ENCODE assay signal across 17 cellular contexts in genomic region chr1:168134132-168135041, GRCh38. TPM values are rescaled to one million over a fixed set of nuclear protein-coding genes. Genes with fewer than 3 reads are reported as not detected.
DNase-seq lines count a peak whose midpoint lies in the region; ATAC-seq and TF ChIP-seq lines count a peak whose summit lies in the region.
"Had no signal": no experiment of that assay in that cellular context is flagged by ENCODE, and none has a peak within 500 bp of the region (broad histone marks: within the 10 kb centered on the region; RNA-seq: fewer than 3 reads in every experiment).

No MANE protein-coding gene starts in this region.

- H3K4me3 ChIP-seq in ACC112 (ENCODE audit: low read depth, low read length) (peak overlapping the region; percentile 77; the same call in 1 of the 2 replicates), astrocyte of the cerebellum (ENCODE audit: low read depth, low read length) (peak overlapping the region; percentile 78), trophoblast cell (ENCODE audit: low read depth, low read length) (no peak overlapping the region)
- H3K4me3 ChIP-seq: GM12878 had no signal

- no peaks in the 10 kb centered on the region for H3K27me3 ChIP-seq in ACC112 (ENCODE audit: insufficient read depth, low read length)
- H3K27me3 ChIP-seq in trophoblast cell (ENCODE audit: insufficient read depth, low read length), result no peaks in the 10 kb centered on the region
- H3K27me3 ChIP-seq: brain microvascular endothelial cell, gastroesophageal sphincter had no signal

- no peak overlapping the region for H2BK5ac ChIP-seq in trophoblast cell (ENCODE audit: low read depth, low read length, poor library complexity)

- H3K27ac ChIP-seq in ACC112 (ENCODE audit: low read depth, low read length) (no peak overlapping the region), trophoblast cell (ENCODE audit: low read depth, low read length) (no peak overlapping the region)
- H3K27ac ChIP-seq: brain microvascular endothelial cell, transverse colon had no signal

- peaks cover 15% of the 10 kb centered on the region for H3K36me3 Mint-ChIP-seq in mesothelial cell of epicardium
- peaks cover 0 to 11% (median 0%) of the 10 kb centered on the region in 3 donors for H3K36me3 Mint-ChIP-seq in naive thymus-derived CD8-positive, alpha-beta T cell

- peaks cover 29% of the 10 kb centered on the region for H3K4me1 Mint-ChIP-seq in mesothelial cell of epicardium
- H3K4me1 Mint-ChIP-seq in naive thymus-derived CD8-positive, alpha-beta T cell, result peaks cover 9 to 24% (median 19%) of the 10 kb centered on the region in 4 donors

- H3K14ac ChIP-seq in trophoblast cell (ENCODE audit: low read length), result no peak overlapping the region

- no peak overlapping the region for H3K9ac ChIP-seq in trophoblast cell (ENCODE audit: low read length)

- no peak overlapping the region for H3K23ac ChIP-seq in trophoblast cell (ENCODE audit: low read length)

- H3K9me3 ChIP-seq in trophoblast cell (ENCODE audit: insufficient read depth, low read depth, low read length), result peaks cover 2% of the 10 kb centered on the region
- H3K9me3 ChIP-seq: gastroesophageal sphincter, transverse colon had no signal

- H3K4me1 ChIP-seq in ACC112 (ENCODE audit: control insufficient read depth, insufficient read depth, low read length, unreplicated experiment) (peaks cover 13% of the 10 kb centered on the region), trophoblast cell (ENCODE audit: control insufficient read depth in 1 of 2, insufficient read depth in 2 of 2, low read length in 2 of 2) (peaks cover 0 to 7% of the 10 kb centered on the region in 2 experiments)

- H3K27me3 Mint-ChIP-seq in mesothelial cell of epicardium (ENCODE audit: low read depth), result no peaks in the 10 kb centered on the region
- H3K27me3 Mint-ChIP-seq in naive thymus-derived CD8-positive, alpha-beta T cell, result peaks cover 37 to 62% (median 55%) of the 10 kb centered on the region in 5 donors

- H3K79me2 ChIP-seq in ACC112 (ENCODE audit: control insufficient read depth, insufficient read depth, low read length, unreplicated experiment) (peaks cover 6% of the 10 kb centered on the region), trophoblast cell (ENCODE audit: control insufficient read depth, insufficient read depth, low read length, poor library complexity) (peaks cover 4% of the 10 kb centered on the region)

- H3K4me3 Mint-ChIP-seq in mesothelial cell of epicardium, result peak overlapping the region; percentile 75
- H3K4me3 Mint-ChIP-seq in naive thymus-derived CD8-positive, alpha-beta T cell, result peak overlapping the region in 4 of 10 donors; percentile 6 to 87 (median 70)

- POLR2A ChIA-PET in naive thymus-derived CD8-positive, alpha-beta T cell (lab: Charles Lee), result no interaction called here

- no peak for ATAC-seq in HG03571 (IDR thresholded peaks at IDR 0.05; ENCODE audit: unreplicated experiment)
- no peak for ATAC-seq in naive thymus-derived CD8-positive, alpha-beta T cell
- ATAC-seq: gastroesophageal sphincter, GM12878 had no signal

- no peak overlapping the region for H2BK12ac ChIP-seq in trophoblast cell (ENCODE audit: low read length)

- H2BK120ac ChIP-seq in trophoblast cell (ENCODE audit: insufficient read depth, low read length, poor library complexity), result no peak overlapping the region

- peak; percentile 17 for DNase-seq in EH (ENCODE audit: low read depth)
- no peak for DNase-seq in astrocyte of the cerebellum (ENCODE audit: low read depth)
- DNase-seq in mesothelial cell of epicardium (ENCODE audit: low spot score in 2 of 2, unreplicated experiment in 2 of 2), result no peak
- DNase-seq in trophoblast cell, result no peak
- no peak for DNase-seq in ecto neural progenitor cell (ENCODE audit: low spot score)
- DNase-seq in naive thymus-derived CD8-positive, alpha-beta T cell, result no peak
- DNase-seq: brain microvascular endothelial cell; midbrain; NCI-H1092; RPMI8226; stimulated activated CD4-positive, alpha-beta T cell treated with anti-CD3 and anti-CD28 coated beads, Interleukin-2, amount 100 ng/mL, for 24 hours; stimulated activated CD8-positive, alpha-beta memory T cell treated with anti-CD3 and anti-CD28 coated beads, Interleukin-4, amount 100 ng/mL, for 48 hours; transverse colon had no signal

- H4K12ac ChIP-seq in trophoblast cell (ENCODE audit: low read depth, low read length), result no peak overlapping the region

- peak overlapping the region; percentile 70 for H3K27ac Mint-ChIP-seq in mesothelial cell of epicardium
- peak overlapping the region in 1 of 10 donors; percentile 31 for H3K27ac Mint-ChIP-seq in naive thymus-derived CD8-positive, alpha-beta T cell

- H3K4ac ChIP-seq in trophoblast cell (ENCODE audit: low read depth, low read length), result no peak overlapping the region

- WGBS in trophoblast cell (ENCODE audit: extremely low coverage, insufficient coverage, insufficient read length), result no CpG with 5 or more reads among the region's 9 CpGs

- no peak overlapping the region for H3K18ac ChIP-seq in trophoblast cell (ENCODE audit: low read length)

- H3K4me2 ChIP-seq in trophoblast cell (ENCODE audit: low read length), result no peak overlapping the region

- peaks cover 13% of the 10 kb centered on the region for H3K79me1 ChIP-seq in trophoblast cell (ENCODE audit: low read length)

- H2AK5ac ChIP-seq in trophoblast cell (ENCODE audit: low read length), result no peak overlapping the region

- no peak overlapping the region for H2AFZ ChIP-seq in ACC112 (ENCODE audit: low read length, unreplicated experiment)
- H2AFZ ChIP-seq in trophoblast cell (ENCODE audit: insufficient read depth, low read length, poor library complexity), result no peak overlapping the region

- no peak overlapping the region for H4K91ac ChIP-seq in trophoblast cell (ENCODE audit: low read depth, low read length)

- no peak overlapping the region for H4K8ac ChIP-seq in trophoblast cell (ENCODE audit: low read depth, low read length)

- H3K9me3 Mint-ChIP-seq in mesothelial cell of epicardium, result no peaks in the 10 kb centered on the region
- H3K9me3 Mint-ChIP-seq in naive thymus-derived CD8-positive, alpha-beta T cell, result no peaks in the 10 kb centered on the region

- H3K36me3 ChIP-seq in ACC112 (ENCODE audit: insufficient read depth, low read length) (no peaks in the 10 kb centered on the region), trophoblast cell (ENCODE audit: control insufficient read depth in 1 of 2, insufficient read depth in 2 of 2, low read length in 2 of 2) (no peaks in the 10 kb centered on the region)
- H3K36me3 ChIP-seq: brain microvascular endothelial cell, transverse colon had no signal

- in situ Hi-C loops in astrocyte of the cerebellum (cut with HindIII; ENCODE audit: low sequenced_read_pairs), result no loop called here

- TF ChIP-seq CTCF in astrocyte of the cerebellum (IDR thresholded peaks at IDR 0.05; ENCODE audit: low read depth, low read length, missing control alignments) (no peak), mesothelial cell of epicardium (IDR thresholded peaks at IDR 0.05; ENCODE audit: unreplicated experiment) (no peak)

RNA-seq across cellular contexts. Expression of gene GPR161, which starts 2.3 kb away (rescaled TPM):
- 34.6 to 36.4 TPM (median 35.1 TPM) in 3 replicates for total RNA-seq in mesothelial cell of epicardium
- 4.7 and 5.0 TPM in 2 replicates for polyA plus RNA-seq in trophoblast cell (2013)
- under 1 TPM in 1 of 2 experiments, not detected in 1; 0.26 TPM for total RNA-seq in naive thymus-derived CD8-positive, alpha-beta T cell
- polyA plus RNA-seq in naive thymus-derived CD8-positive, alpha-beta T cell, result not detected

RNA-seq across cellular contexts. Expression of gene TIPRL, which starts 44.4 kb away (rescaled TPM):
- 26.9 to 28.9 TPM (median 28.2 TPM) in 3 replicates for total RNA-seq in mesothelial cell of epicardium
- 15.9 and 16.5 TPM in 2 replicates for polyA plus RNA-seq in trophoblast cell (2013)
- 10 to 100 TPM; 23.4 to 29.3 TPM for total RNA-seq in naive thymus-derived CD8-positive, alpha-beta T cell
- polyA plus RNA-seq in naive thymus-derived CD8-positive, alpha-beta T cell, result 10 to 100 TPM; 28.9 to 34.9 (median 30.8) TPM

Comparison
In these comparisons a context has a peak if more than half of its experiments do, and no peak if none do; other contexts are left out.
1. RNA of gene GPR161, which starts 2.3 kb away (total RNA-seq): 34.6 to 36.4 TPM in mesothelial cell of epicardium; 0.26 TPM in naive thymus-derived CD8-positive, alpha-beta T cell; every median in the first group is over 10 times any median in the second.